ENCODE assay signal across 8 cellular contexts in the genomic region with DNA sequence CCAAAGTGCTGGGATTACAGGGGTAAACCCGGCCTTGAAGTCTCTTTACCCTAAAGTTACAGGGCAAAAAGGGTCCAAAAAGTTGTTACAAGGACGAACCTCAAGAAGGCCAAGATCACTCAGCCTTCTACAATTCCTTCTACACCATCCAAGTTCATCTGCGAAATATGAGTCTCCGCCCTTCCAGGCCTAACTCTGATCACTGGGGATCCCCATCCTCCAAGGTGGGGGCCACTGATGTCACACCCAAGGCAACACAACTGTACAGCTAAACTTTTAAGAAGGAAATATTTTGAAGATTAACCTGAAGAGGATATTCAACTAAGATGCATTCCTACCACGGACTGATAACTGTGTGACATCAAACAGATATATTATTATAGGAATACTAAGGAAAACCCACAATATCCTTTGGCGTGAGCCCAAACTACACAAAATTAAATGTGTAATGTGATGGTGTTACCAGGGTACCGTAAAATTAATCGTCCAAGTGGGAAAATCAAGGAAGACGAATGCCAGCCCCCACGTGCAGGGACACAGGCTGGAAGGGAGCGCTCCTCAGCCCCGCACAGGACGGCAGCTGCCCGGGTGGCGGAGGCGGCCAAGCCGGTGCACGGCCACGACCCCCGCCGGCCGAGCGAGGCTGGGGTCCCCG. TPM values are rescaled to one million over a fixed set of nuclear protein-coding genes. Genes with fewer than 3 reads are reported as not detected.
DNase-seq lines count a peak whose midpoint lies in the region; ATAC-seq lines count a peak whose summit lies in the region.

No MANE protein-coding gene starts in this region.

- peaks cover 0 to 3% (median 0%) of the 10 kb centered on the region in 8 donors for H3K9me3 Mint-ChIP-seq in CD4-positive, alpha-beta memory T cell

- H3K36me3 Mint-ChIP-seq in CD4-positive, alpha-beta memory T cell: peaks cover 8 to 11% of the 10 kb centered on the region in 2 donors

- intact Hi-C loops in CD4-positive, alpha-beta memory T cell (cut with micrococcal nuclease): loop anchor here (10.0 kb wide), 2 partner anchors 343 to 1893 kb away; a partner anchor contains a TSS

- CTCF ChIA-PET in CD4-positive, alpha-beta memory T cell (lab: Charles Lee; ENCODE audit: partially characterized antibody): interaction anchor here (1.2 to 2.8 kb wide), 2 partner anchors 9 to 74 kb away, joined by 3 to 8 read pairs; no protein-coding TSS in a partner anchor

- no peaks in the 10 kb centered on the region for H3K27me3 ChIP-seq in CD4-positive, alpha-beta memory T cell (ENCODE audit: insufficient read depth, low read length)

- POLR2A ChIA-PET in CD4-positive, alpha-beta memory T cell (lab: Charles Lee; ENCODE audit: partially characterized antibody): interaction anchor here (0.6 to 3.3 kb wide), 3 partner anchors 73 to 296 kb away, joined by 3 to 33 read pairs (median 4); a partner anchor contains a TSS

- H3K4me3 Mint-ChIP-seq in CD4-positive, alpha-beta memory T cell: peak overlapping the region in 2 of 8 donors; percentile 81 to 91

- H3K4me1 ChIP-seq in CD4-positive, alpha-beta memory T cell (ENCODE audit: insufficient read depth, low read length): peaks cover 19% of the 10 kb centered on the region

- peak overlapping the region in 6 of 7 donors; percentile 73 to 90 (median 88) for H3K27ac Mint-ChIP-seq in CD4-positive, alpha-beta memory T cell

- H3K4me1 Mint-ChIP-seq in CD4-positive, alpha-beta memory T cell: peaks cover 8 to 12% (median 12%) of the 10 kb centered on the region in 4 donors

- peaks cover 6% of the 10 kb centered on the region for H3K36me3 ChIP-seq in CD4-positive, alpha-beta memory T cell (ENCODE audit: insufficient read depth, low read length)

- peak overlapping the region; percentile 36 for H3K27ac ChIP-seq in CD4-positive, alpha-beta memory T cell (ENCODE audit: low read depth, low read length)

- H3K9me3 ChIP-seq in CD4-positive, alpha-beta memory T cell (ENCODE audit: control insufficient read depth in 1 of 2, low read length in 2 of 2): no peaks in the 10 kb centered on the region

- peak in 3 of 5 donors; percentile 12 to 56 (median 23) for DNase-seq in CD4-positive, alpha-beta memory T cell
- peak; percentile 30 to 32 for DNase-seq in activated T-cell treated with anti-CD3 and anti-CD28 coated beads, Interleukin-2, amount 50 U/mL, for 48 hours
- peak; percentile 28 for DNase-seq in stimulated activated naive CD8-positive, alpha-beta T cell treated with anti-CD3 and anti-CD28 coated beads, Interleukin-15, Interleukin-2, amounts not matched to agents 100 U/mL and 50 U/mL, for 24 hours
- DNase-seq in kidney glomerular epithelial cell (lab: John Stamatoyannopoulos, UW): no peak

- H3K4me3 ChIP-seq in CD4-positive, alpha-beta memory T cell (ENCODE audit: low read length in 2 of 2): peak overlapping the region in 1 of 2 donors; percentile 47
- peak overlapping the region; percentile 65 for H3K4me3 ChIP-seq in iPS-11a (ENCODE audit: low read depth, low read length)

- ATAC-seq in GM19328 (IDR thresholded peaks at IDR 0.05; ENCODE audit: unreplicated experiment) (peak; percentile 13), HG03342 (IDR thresholded peaks at IDR 0.05; ENCODE audit: unreplicated experiment) (peak; percentile 11), GM18517 (IDR thresholded peaks at IDR 0.05; ENCODE audit: unreplicated experiment) (no peak)
- no peak for ATAC-seq in stimulated activated naive CD8-positive, alpha-beta T cell treated with anti-CD3 and anti-CD28 coated beads, Interleukin-15, Interleukin-2, amounts not matched to agents 100 U/mL and 50 U/mL, for 24 hours

- no peaks in the 10 kb centered on the region for H3K27me3 Mint-ChIP-seq in CD4-positive, alpha-beta memory T cell

RNA-seq across cellular contexts. Expression of a gene that starts 1.0 kb away (rescaled TPM):
- 10 to 100 TPM; 16.0 to 18.8 TPM for total RNA-seq in CD4-positive, alpha-beta memory T cell
- polyA plus RNA-seq in CD4-positive, alpha-beta memory T cell: 1 to 10 TPM in 1 of 2 donors, under 1 TPM in 1; 0.98 to 2.3 TPM

Comparison
In these comparisons a context has a peak if more than half of its experiments do, and no peak if none do; other contexts are left out.
1. ATAC-seq: peak in GM19328 (single experiment) and HG03342 (single experiment); none in stimulated activated naive CD8-positive, alpha-beta T cell treated with anti-CD3 and anti-CD28 coated beads, Interleukin-15, Interleukin-2, amounts not matched to agents 100 U/mL and 50 U/mL, for 24 hours (single experiment) and GM18517 (single experiment).